In genomic region chr6:144954241-144954556, GRCh38 we compare ENCODE assay signal across 2 cellular contexts.
TF ChIP-seq lines count a peak whose summit lies in the region.

No MANE protein-coding gene starts in this region.

TF ChIP-seq in HCT116, 20 proteins besides CTCF, POLR2A, EP300 and RAD21 (continued from another document):
- TF ChIP-seq, protein P1, sequence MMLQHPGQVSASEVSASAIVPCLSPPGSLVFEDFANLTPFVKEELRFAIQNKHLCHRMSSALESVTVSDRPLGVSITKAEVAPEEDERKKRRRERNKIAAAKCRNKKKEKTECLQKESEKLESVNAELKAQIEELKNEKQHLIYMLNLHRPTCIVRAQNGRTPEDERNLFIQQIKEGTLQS (IDR thresholded peaks at IDR 0.05): no peak
- TF ChIP-seq, protein P2, sequence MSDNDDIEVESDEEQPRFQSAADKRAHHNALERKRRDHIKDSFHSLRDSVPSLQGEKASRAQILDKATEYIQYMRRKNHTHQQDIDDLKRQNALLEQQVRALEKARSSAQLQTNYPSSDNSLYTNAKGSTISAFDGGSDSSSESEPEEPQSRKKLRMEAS (IDR thresholded peaks at IDR 0.05): no peak
- TF ChIP-seq ELF1 (IDR thresholded peaks at IDR 0.05; ENCODE audit: borderline replicate concordance, low read depth): no peak
- no peak for TF ChIP-seq YY1 (IDR thresholded peaks at IDR 0.05; ENCODE audit: extremely low read depth, insufficient replicate concordance, low read depth, low read length)

TF ChIP-seq in SK-N-SH, 30 proteins besides CTCF, POLR2A, EP300 and RAD21 (continued from another document):
- no peak for TF ChIP-seq PBX3 (IDR thresholded peaks at IDR 0.05)
- TF ChIP-seq MEF2A (IDR thresholded peaks at IDR 0.05; ENCODE audit: borderline replicate concordance, low read depth): no peak
- TF ChIP-seq GABPA (IDR thresholded peaks at IDR 0.05; ENCODE audit: low read depth): no peak
- no peak for TF ChIP-seq CHD2 (IDR thresholded peaks at IDR 0.05; ENCODE audit: low read length, partially characterized antibody)
- TF ChIP-seq TCF12 (IDR thresholded peaks at IDR 0.05): no peak
TF ChIP-seq in SK-N-SH: peak in this region for 0.
